15 cellular contexts compared by ENCODE assay signal in genomic region chr12:109535231-109535862, GRCh38. TPM values are rescaled to one million over a fixed set of nuclear protein-coding genes. Genes with fewer than 3 reads are reported as not detected.
DNase-seq lines count a peak whose midpoint lies in the region; ATAC-seq and TF ChIP-seq lines count a peak whose summit lies in the region.
"Had no signal": no experiment of that assay in that cellular context is flagged by ENCODE, and none has a peak within 500 bp of the region (broad histone marks: within the 10 kb centered on the region; RNA-seq: fewer than 3 reads in every experiment).

No MANE protein-coding gene starts in this region.

- CTCF ChIA-PET in PC-3 (lab: Charles Lee): interaction anchor here (0.7 kb wide), 1 partner anchor 122 kb away, joined by 4 read pairs; no protein-coding TSS in a partner anchor

- no peaks in the 10 kb centered on the region for H3K9me3 Mint-ChIP-seq in chondrocyte (ENCODE audit: low read depth)
- H3K9me3 Mint-ChIP-seq: CD14-positive monocyte; CD8-positive, alpha-beta T cell had no signal

- no peak overlapping the region for H3K27ac ChIP-seq in PC-3 (ENCODE audit: low read length)
- H3K27ac ChIP-seq: A549 had no signal

- peaks cover 21% of the 10 kb centered on the region for H3K36me3 Mint-ChIP-seq in chondrocyte (ENCODE audit: low read depth)

- H3K4me2 ChIP-seq in PC-3 (ENCODE audit: low read length): no peak overlapping the region
- H3K4me2 ChIP-seq: A549 had no signal

- H3K27ac Mint-ChIP-seq in chondrocyte (ENCODE audit: unreplicated experiment): no peak overlapping the region
- H3K27ac Mint-ChIP-seq: CD8-positive, alpha-beta T cell had no signal

- no peak overlapping the region for H2AFZ ChIP-seq in PC-3 (ENCODE audit: low read length)

- no peaks in the 10 kb centered on the region for H3K79me2 ChIP-seq in PC-3 (ENCODE audit: low read length)

- H3K9me2 ChIP-seq in PC-3 (replicated peaks; ENCODE audit: low read length): no peaks in the 10 kb centered on the region

- H3K9ac ChIP-seq in PC-3 (ENCODE audit: low read length): no peak overlapping the region

- no peak overlapping the region for H3K4me3 ChIP-seq in PC-3 (ENCODE audit: low read length)
- H3K4me3 ChIP-seq: A549 had no signal

- no peak overlapping the region for H3K4me3 Mint-ChIP-seq in chondrocyte (ENCODE audit: unreplicated experiment)
- H3K4me3 Mint-ChIP-seq: CD8-positive, alpha-beta T cell had no signal

- no peak for DNase-seq in PC-3
- peak; percentile 62 for DNase-seq in chondrocyte (ENCODE audit: low spot score)
- DNase-seq in left lobe of liver (ENCODE audit: low spot score): no peak
- no peak for DNase-seq in kidney tubule cell (ENCODE audit: low spot score)
- DNase-seq in effector CD8-positive, alpha-beta T cell (lab: John Stamatoyannopoulos, UW): no peak
- DNase-seq: CD8-positive, alpha-beta T cell; COR-L47; DMS153; DMS79 treated with DMSO at 0.1 percent for 48 hours; EL had no signal

- intact Hi-C loops in PC-3 (cut with micrococcal nuclease): no loop called here

- no peaks in the 10 kb centered on the region for H3F3A ChIP-seq in PC-3 (ENCODE audit: low read length, unreplicated experiment)

- BruUV-seq in PC-3 (replicated peaks; lab: Mats Ljungman, UMichigan): TSS peak; percentile 11

- peaks cover 12% of the 10 kb centered on the region for H3K4me1 Mint-ChIP-seq in chondrocyte (ENCODE audit: low read depth)
- H3K4me1 Mint-ChIP-seq: CD14-positive monocyte had no signal

- H3K27me3 ChIP-seq in PC-3 (ENCODE audit: low read length): no peaks in the 10 kb centered on the region

- POLR2A ChIA-PET in PC-3 (lab: Charles Lee; ENCODE audit: unreplicated experiment): no interaction called here

- H3K9me3 ChIP-seq in PC-3 (ENCODE audit: low read length): no peaks in the 10 kb centered on the region
- H3K9me3 ChIP-seq: A549 had no signal

- H4K20me1 ChIP-seq in PC-3 (ENCODE audit: low read length): no peaks in the 10 kb centered on the region

- peaks cover 11% of the 10 kb centered on the region for H3K4me1 ChIP-seq in PC-3 (ENCODE audit: insufficient read depth, low read length)
- H3K4me1 ChIP-seq: A549 had no signal

- H3K36me3 ChIP-seq in PC-3 (ENCODE audit: low read depth, low read length): no peaks in the 10 kb centered on the region; the same call in 1 of the 2 replicates

- H3K27me3 Mint-ChIP-seq in chondrocyte (ENCODE audit: low read depth): no peaks in the 10 kb centered on the region

- no peak for TF ChIP-seq CTCF in PC-3 (conservative IDR thresholded peaks at IDR 0.05; ENCODE audit: low read depth, low read length)
- TF ChIP-seq CTCF in chondrocyte (IDR thresholded peaks at IDR 0.05): no peak

- ATAC-seq in PC-3: no peak
- peak; percentile 17 for ATAC-seq in left lobe of liver
- no peak for ATAC-seq in GM19452 (IDR thresholded peaks at IDR 0.05; ENCODE audit: unreplicated experiment)
- ATAC-seq: A549; CD8-positive, alpha-beta T cell; HCT116; HepG2 had no signal

RNA-seq across cellular contexts. Expression of gene MMAB, which starts 38.0 kb away (rescaled TPM):
- total RNA-seq in PC-3 (2014; rRNA removed): 83.0 and 83.5 TPM in 2 replicates
- 22.6 to 29.1 TPM (median 23.3 TPM) in 3 replicates for total RNA-seq in chondrocyte
- 41.1 TPM for total RNA-seq in left lobe of liver

RNA-seq across cellular contexts. Expression of gene MVK, which starts 38.2 kb away (rescaled TPM):
- 47.8 and 52.2 TPM in 2 replicates for total RNA-seq in PC-3 (2014; rRNA removed)
- total RNA-seq in chondrocyte: 11.7 to 14.1 TPM (median 13.7 TPM) in 3 replicates
- 16.5 TPM for total RNA-seq in left lobe of liver

RNA-seq across cellular contexts. Expression of gene UBE3B, which starts 57.9 kb away (rescaled TPM):
- total RNA-seq in PC-3 (2014; rRNA removed) (25.7 and 35.6 TPM in 2 replicates), chondrocyte (32.9 to 39.5 TPM (median 33.8 TPM) in 3 replicates), left lobe of liver (19.2 TPM)

RNA-seq across cellular contexts. Expression of gene KCTD10, which starts 58.2 kb away (rescaled TPM):
- total RNA-seq in PC-3 (2014; rRNA removed) (42.3 and 58.1 TPM in 2 replicates), chondrocyte (57.2 to 80.4 TPM (median 73.4 TPM) in 3 replicates), left lobe of liver (7.0 TPM)
